In genomic region chr4:47490550-47490949, GRCh38 we compare ENCODE assay signal across 8 cellular contexts. TPM values are rescaled to one million over a fixed set of nuclear protein-coding genes. Genes with fewer than 3 reads are reported as not detected.
DNase-seq lines count a peak whose midpoint lies in the region; FAIRE-seq and TF ChIP-seq lines count a peak whose summit lies in the region.

No MANE protein-coding gene starts in this region.

- peak; percentile 22 for DNase-seq in activated naive CD4-positive, alpha-beta T cell treated with anti-CD3 and anti-CD28 coated beads, Interleukin-2, amount 10 ng/mL, durations not matched to agents 7 days and 5 days
- DNase-seq in activated naive CD4-positive, alpha-beta T cell (lab: John Stamatoyannopoulos, UW), result no peak
- peak; percentile 53 for DNase-seq in H9
- peak; percentile 31 for DNase-seq in astrocyte (ENCODE audit: low read depth)
- no peak for DNase-seq in HK-2 (ENCODE audit: unreplicated experiment)
- DNase-seq in NCI-H1048 (lab: John Stamatoyannopoulos, UW), result no peak

- no peaks in the 10 kb centered on the region for H3K79me1 ChIP-seq in H9 (ENCODE audit: insufficient read depth, low read depth, low read length, poor library complexity, severe bottlenecking)

- H4K5ac ChIP-seq in H9 (ENCODE audit: insufficient read length, low read depth, low read length), result no peak overlapping the region

- H2BK20ac ChIP-seq in H9 (ENCODE audit: low read depth, low read length, poor library complexity, severe bottlenecking), result no peak overlapping the region

- H3K9me3 Mint-ChIP-seq in activated naive CD4-positive, alpha-beta T cell treated with anti-CD3 and anti-CD28 coated beads, Interleukin-2, amount 10 ng/mL, durations not matched to agents 7 days and 5 days, result no peaks in the 10 kb centered on the region
- H3K9me3 Mint-ChIP-seq in H9 (peaks cover 0 to 6% of the 10 kb centered on the region in 2 experiments; a peak in 2 of 5 replicates), astrocyte (ENCODE audit: unreplicated experiment) (peaks cover 4% of the 10 kb centered on the region)

- H3K27ac ChIP-seq in H9 (ENCODE audit: insufficient read length, low read depth, low read length), result no peak overlapping the region
- no peak overlapping the region for H3K27ac ChIP-seq in astrocyte (ENCODE audit: low read depth, low read length)
- no peak overlapping the region for H3K27ac ChIP-seq in liver (ENCODE audit: low read depth in 1 of 2, low read length in 2 of 2)

- H3K79me2 ChIP-seq in H9 (ENCODE audit: insufficient read depth, low read length), result no peaks in the 10 kb centered on the region
- H3K79me2 ChIP-seq in astrocyte (ENCODE audit: insufficient read depth, low read length), result peaks cover 85% of the 10 kb centered on the region

- H3K27me3 ChIP-seq in H9 (ENCODE audit: insufficient read depth, low read length) (no peaks in the 10 kb centered on the region), astrocyte (ENCODE audit: insufficient read depth, low read length) (no peaks in the 10 kb centered on the region), liver (ENCODE audit: control insufficient read depth in 4 of 4, insufficient read depth in 4 of 4, low read length in 3 of 4) (no peaks in the 10 kb centered on the region)

- H3K4me3 ChIP-seq in astrocyte (ENCODE audit: insufficient read depth, low read depth, low read length) (no peak overlapping the region), liver (ENCODE audit: low read depth in 1 of 3, low read length in 3 of 3) (no peak overlapping the region)

- peak in 1 of 2 donors; percentile 58 for TF ChIP-seq RAD21 in liver (IDR thresholded peaks at IDR 0.05)

- no peak overlapping the region for H2BK5ac ChIP-seq in H9 (ENCODE audit: insufficient read length, low read length)

- no peak overlapping the region for H4K8ac ChIP-seq in H9 (replicated peaks; ENCODE audit: insufficient read length, low read depth, low read length)

- H2AK5ac ChIP-seq in H9 (ENCODE audit: insufficient read length, low read length), result no peak overlapping the region

- H4K20me1 ChIP-seq in H9 (ENCODE audit: control insufficient read depth, insufficient read depth, insufficient read length), result no peaks in the 10 kb centered on the region
- H4K20me1 ChIP-seq in astrocyte (ENCODE audit: insufficient read depth, low read length), result peaks cover 8% of the 10 kb centered on the region

- H3K9me3 ChIP-seq in H9 (ENCODE audit: control insufficient read depth, low read depth, low read length) (no peaks in the 10 kb centered on the region), astrocyte (ENCODE audit: insufficient read depth, low read depth, low read length) (peaks cover 2% of the 10 kb centered on the region), liver (ENCODE audit: control insufficient read depth in 4 of 4, low read length in 3 of 4) (no peaks in the 10 kb centered on the region)

- TF ChIP-seq CTCF in H9 (conservative IDR thresholded peaks at IDR 0.05) (peak; percentile 69), LNCAP (IDR thresholded peaks at IDR 0.05) (peak; percentile 37), astrocyte (IDR thresholded peaks at IDR 0.05; ENCODE audit: insufficient read depth, low read depth, low read length) (peak; percentile 41), liver (IDR thresholded peaks at IDR 0.05; ENCODE audit: low read depth, low read length, missing input control) (peak; percentile 10)

- H3K27me3 Mint-ChIP-seq in activated naive CD4-positive, alpha-beta T cell treated with anti-CD3 and anti-CD28 coated beads, Interleukin-2, amount 10 ng/mL, durations not matched to agents 7 days and 5 days, result no peaks in the 10 kb centered on the region
- peaks cover 7% of the 10 kb centered on the region for H3K27me3 Mint-ChIP-seq in H9 (ENCODE audit: low read depth)
- H3K27me3 Mint-ChIP-seq in astrocyte (ENCODE audit: low read depth, unreplicated experiment), result no peaks in the 10 kb centered on the region

- H3K23me2 ChIP-seq in H9 (ENCODE audit: insufficient read length, low read depth, low read length, poor library complexity, severe bottlenecking), result peaks cover 4% of the 10 kb centered on the region

- peaks cover 3% of the 10 kb centered on the region for H3K36me3 ChIP-seq in astrocyte (ENCODE audit: insufficient read depth, low read length)
- no peaks in the 10 kb centered on the region for H3K36me3 ChIP-seq in liver (ENCODE audit: control insufficient read depth in 4 of 4, insufficient read depth in 3 of 4, low read depth in 1 of 4, low read length in 3 of 4)

- H3K4me1 ChIP-seq in H9 (ENCODE audit: insufficient read depth, low read length) (no peaks in the 10 kb centered on the region), astrocyte (ENCODE audit: insufficient read depth, low read length) (no peaks in the 10 kb centered on the region), liver (ENCODE audit: control insufficient read depth in 4 of 4, insufficient read depth in 4 of 4, low read length in 3 of 4) (peaks cover 0 to 7% (median 3%) of the 10 kb centered on the region in 4 donors)

- no peak overlapping the region for H2BK15ac ChIP-seq in H9 (ENCODE audit: low read depth, low read length)

- H4K91ac ChIP-seq in H9 (ENCODE audit: insufficient read length, low read depth, low read length), result no peak overlapping the region

- H3K27ac Mint-ChIP-seq in activated naive CD4-positive, alpha-beta T cell treated with anti-CD3 and anti-CD28 coated beads, Interleukin-2, amount 10 ng/mL, durations not matched to agents 7 days and 5 days, result no peak overlapping the region
- no peak overlapping the region for H3K27ac Mint-ChIP-seq in H9
- no peak overlapping the region for H3K27ac Mint-ChIP-seq in astrocyte (ENCODE audit: unreplicated experiment)

- no peak overlapping the region for H3K56ac ChIP-seq in H9 (ENCODE audit: insufficient read length, low read depth, low read length)

- no peaks in the 10 kb centered on the region for H3K36me3 Mint-ChIP-seq in activated naive CD4-positive, alpha-beta T cell treated with anti-CD3 and anti-CD28 coated beads, Interleukin-2, amount 10 ng/mL, durations not matched to agents 7 days and 5 days
- H3K36me3 Mint-ChIP-seq in H9 (ENCODE audit: insufficient read depth in 1 of 3, low read depth in 3 of 3) (no peaks in the 10 kb centered on the region), astrocyte (ENCODE audit: low read depth, unreplicated experiment) (peaks cover 14% of the 10 kb centered on the region)

- H3K4me2 ChIP-seq in H9 (ENCODE audit: insufficient read depth, insufficient read length, low read length) (no peak overlapping the region), astrocyte (ENCODE audit: low read length) (no peak overlapping the region)

- no peak overlapping the region for H2BK12ac ChIP-seq in H9 (ENCODE audit: insufficient read length, low read depth, low read length)

- no peak overlapping the region for H3K23ac ChIP-seq in H9 (ENCODE audit: insufficient read length, low read depth, low read length)

- H3K4me1 Mint-ChIP-seq in activated naive CD4-positive, alpha-beta T cell treated with anti-CD3 and anti-CD28 coated beads, Interleukin-2, amount 10 ng/mL, durations not matched to agents 7 days and 5 days, result peaks cover 8% of the 10 kb centered on the region
- H3K4me1 Mint-ChIP-seq in H9 (peaks cover 10 to 13% of the 10 kb centered on the region in 2 experiments), astrocyte (ENCODE audit: low read depth, unreplicated experiment) (peaks cover 13% of the 10 kb centered on the region)

- peak; percentile 81 for FAIRE-seq in astrocyte (lab: Jason Lieb, UNC)

- 100% methylated on average over 1 of the region's 4 CpGs for WGBS in H9 (ENCODE audit: extremely low coverage, insufficient read length, low lambda C conversion rate)
- 84% methylated on average over 4 of the region's 4 CpGs for WGBS in liver

- no peak overlapping the region for H3K18ac ChIP-seq in H9 (ENCODE audit: insufficient read length, low read depth, low read length)

- no peak overlapping the region for H3K9ac ChIP-seq in H9 (ENCODE audit: extremely low read depth, insufficient read length, low read length)
- H3K9ac ChIP-seq in astrocyte (ENCODE audit: low read length), result no peak overlapping the region
- H3K9ac ChIP-seq in liver (ENCODE audit: low read depth in 1 of 2, low read length in 2 of 2), result no peak overlapping the region

- no peak overlapping the region for H2BK120ac ChIP-seq in H9 (ENCODE audit: low read depth, low read length, poor library complexity, severe bottlenecking)

- H2AFZ ChIP-seq in H9 (ENCODE audit: low read length), result no peak overlapping the region
- no peak overlapping the region for H2AFZ ChIP-seq in astrocyte (ENCODE audit: low read depth, low read length)

- H3K14ac ChIP-seq in H9 (ENCODE audit: insufficient read depth, low read length), result no peak overlapping the region

- CTCF ChIA-PET in activated naive CD4-positive, alpha-beta T cell treated with anti-CD3 and anti-CD28 coated beads, Interleukin-2, amount 10 ng/mL, durations not matched to agents 7 days and 5 days (lab: Charles Lee), result interaction anchor here (1.2 kb wide), 1 partner anchor 73 kb away, joined by 7 read pairs; no protein-coding TSS in a partner anchor

- H3K4me3 Mint-ChIP-seq in activated naive CD4-positive, alpha-beta T cell treated with anti-CD3 and anti-CD28 coated beads, Interleukin-2, amount 10 ng/mL, durations not matched to agents 7 days and 5 days, result no peak overlapping the region
- H3K4me3 Mint-ChIP-seq in H9 (no peak overlapping the region), astrocyte (ENCODE audit: unreplicated experiment) (peak overlapping the region; percentile 17)

- H3T11ph ChIP-seq in H9 (ENCODE audit: low read length), result no peak overlapping the region

- H3K4ac ChIP-seq in H9 (ENCODE audit: low read depth, low read length), result no peak overlapping the region

TF ChIP-seq in liver, 16 proteins besides CTCF, POLR2A, EP300 and RAD21 (continues in another document):
- TF ChIP-seq ZBTB33 (IDR thresholded peaks at IDR 0.05), result no peak

RNA-seq across cellular contexts. Expression of gene ATP10D, which starts 5.5 kb away (rescaled TPM):
- 3.8 and 3.9 TPM in 2 replicates for total RNA-seq in H9 (2021)
- 69.6 and 75.8 TPM in 2 replicates for total RNA-seq in astrocyte
- 10 to 100 TPM in 1 of 2 donors, 1 to 10 TPM in 1; 5.6 to 13.6 TPM for total RNA-seq in liver
- 1 to 10 TPM; 4.3 to 9.3 TPM for polyA plus RNA-seq in liver

RNA-seq across cellular contexts. Expression of gene COMMD8, which starts 27.0 kb away (rescaled TPM):
- total RNA-seq in H9 (2021) (10.9 and 11.7 TPM in 2 replicates), astrocyte (22.5 and 23.5 TPM in 2 replicates), liver (1 to 10 TPM; 3.6 to 9.3 TPM)
- polyA plus RNA-seq in liver, result 10 to 100 TPM in 1 of 2 donors, 1 to 10 TPM in 1; 8.6 to 17.5 TPM

Comparison
In these comparisons a context has a peak if more than half of its experiments do, and no peak if none do; other contexts are left out.
1. DNase-seq: peak in activated naive CD4-positive, alpha-beta T cell treated with anti-CD3 and anti-CD28 coated beads, Interleukin-2, amount 10 ng/mL, durations not matched to agents 7 days and 5 days (single experiment), H9 (single experiment) and astrocyte (single experiment); none in activated naive CD4-positive, alpha-beta T cell (0 of 4), HK-2 (single experiment) and NCI-H1048 (single experiment).
2. CTCF ChIP-seq: peak in every context shown above with its lines; median percentile 69 in H9; 41 in astrocyte; 37 in LNCAP; 10 in liver.